Comparison of ENCODE assay signal across 11 cellular contexts in genomic region chr2:239544846-239545465, GRCh38.
DNase-seq lines count a peak whose midpoint lies in the region; ATAC-seq and TF ChIP-seq lines count a peak whose summit lies in the region.
"Had no signal": no experiment of that assay in that cellular context is flagged by ENCODE, and none has a peak within 500 bp of the region (broad histone marks: within the 10 kb centered on the region; RNA-seq: fewer than 3 reads in every experiment).

No MANE protein-coding gene starts in this region.

- no peaks in the 10 kb centered on the region for H3K9me3 ChIP-seq in RWPE2 (ENCODE audit: severe bottlenecking)
- no peaks in the 10 kb centered on the region for H3K9me3 ChIP-seq in mucosa of descending colon
- H3K9me3 ChIP-seq: neutrophil had no signal

- TF ChIP-seq CTCF in RWPE2 (IDR thresholded peaks at IDR 0.05; ENCODE audit: poor library complexity, severe bottlenecking) (no peak), mucosa of descending colon (IDR thresholded peaks at IDR 0.05) (no peak)

- H3K36me3 ChIP-seq in RWPE2 (ENCODE audit: low read depth) (no peaks in the 10 kb centered on the region), mucosa of descending colon (ENCODE audit: low read depth) (no peaks in the 10 kb centered on the region)
- H3K36me3 ChIP-seq: neutrophil had no signal

- H3K27me3 ChIP-seq in RWPE2 (ENCODE audit: insufficient read depth, poor library complexity, severe bottlenecking) = no peaks in the 10 kb centered on the region

- intact Hi-C loops in mucosa of descending colon (cut with DNase I, micrococcal nuclease) = no loop called here

- H3K4me1 ChIP-seq in RWPE2 (ENCODE audit: insufficient read depth, poor library complexity, severe bottlenecking) = no peaks in the 10 kb centered on the region
- H3K4me1 ChIP-seq in mucosa of descending colon (ENCODE audit: low read depth) = no peaks in the 10 kb centered on the region

- H3K4me3 ChIP-seq in RWPE2 (ENCODE audit: severe bottlenecking) = no peak overlapping the region
- H3K4me3 ChIP-seq in mucosa of descending colon = no peak overlapping the region

- no peak for ATAC-seq in RWPE2 (ENCODE audit: low read depth)
- ATAC-seq in mucosa of descending colon = peak; percentile 20
- no peak for ATAC-seq in HG02571 (IDR thresholded peaks at IDR 0.05; ENCODE audit: unreplicated experiment)
- no peak for ATAC-seq in GM18519 (IDR thresholded peaks at IDR 0.05; ENCODE audit: low FRiP score, unreplicated experiment)

- H3K27ac ChIP-seq in RWPE2 (ENCODE audit: poor library complexity, severe bottlenecking) = no peak overlapping the region
- H3K27ac ChIP-seq: epithelial cell of prostate, neutrophil had no signal

- DNase-seq in RWPE2 (ENCODE audit: low spot score) (peak; percentile 21), activated T-cell treated with anti-CD3 and anti-CD28 coated beads for 48 hours (ENCODE audit: low read depth) (peak; percentile 70), mucosa of descending colon (peak in 1 of 3 donors; percentile 21), dedifferentiated amniotic fluid mesenchymal stem cell (ENCODE audit: extremely low spot score) (no peak)
- DNase-seq in stimulated activated CD8-positive, alpha-beta memory T cell treated with anti-CD3 and anti-CD28 coated beads, Interleukin-7, amount 100 ng/mL, for 24 hours (ENCODE audit: low read depth) = peak; percentile 33
- DNase-seq: NCI-H2227 treated with DMSO at 0.1 percent for 48 hours, SHP77 had no signal
